In genomic region chr3:3178498-3179328, GRCh38 we compare ENCODE assay signal across 8 cellular contexts. TPM values are rescaled to one million over a fixed set of nuclear protein-coding genes. Genes with fewer than 3 reads are reported as not detected.
DNase-seq lines count a peak whose midpoint lies in the region; ATAC-seq and TF ChIP-seq lines count a peak whose summit lies in the region.

No MANE protein-coding gene starts in this region.

- intact Hi-C loops in CD4-positive, alpha-beta T cell (cut with DNase I, micrococcal nuclease): loop anchor here (1.0 to 10.0 kb wide), 8 partner anchors 7 to 1316 kb away; partner anchors contain the start of genes ITPR1 (in 1 of the 2), SETMAR (in 1 of the 2) and TRNT1 (in 1 of the 2)
- intact Hi-C loops in lower leg skin (cut with DNase I; ENCODE audit: low total_unique reads): no loop called here

- peak overlapping the region; percentile 96 for H3K4me3 ChIP-seq in lower leg skin (ENCODE audit: low read depth, poor library complexity, severe bottlenecking)
- H3K4me3 ChIP-seq in urinary bladder (ENCODE audit: low read depth, low read length): peak overlapping the region; percentile 84

- H3K4me1 ChIP-seq in urinary bladder (ENCODE audit: insufficient read depth): peaks cover 2% of the 10 kb centered on the region

- no peaks in the 10 kb centered on the region for H3K27me3 Mint-ChIP-seq in CD4-positive, alpha-beta T cell
- peaks cover 3% of the 10 kb centered on the region for H3K27me3 Mint-ChIP-seq in activated naive CD8-positive, alpha-beta T cell treated with anti-CD3 and anti-CD28 coated beads, Interleukin-2, amount 10 ng/mL, durations not matched to agents 7 days and 5 days

- TF ChIP-seq POLR2A in lower leg skin (IDR thresholded peaks at IDR 0.05): no peak

- peaks cover 52% of the 10 kb centered on the region for H3K36me3 Mint-ChIP-seq in CD4-positive, alpha-beta T cell (ENCODE audit: low read depth)
- peaks cover 10% of the 10 kb centered on the region for H3K36me3 Mint-ChIP-seq in activated naive CD8-positive, alpha-beta T cell treated with anti-CD3 and anti-CD28 coated beads, Interleukin-2, amount 10 ng/mL, durations not matched to agents 7 days and 5 days

- POLR2A ChIA-PET in CD4-positive, alpha-beta T cell (lab: Charles Lee): interaction anchor here (0.6 to 2.2 kb wide), 10 partner anchors 11 to 1125 kb away, joined by 3 to 11 read pairs (median 3); no protein-coding TSS in a partner anchor
- POLR2A ChIA-PET in activated naive CD8-positive, alpha-beta T cell treated with anti-CD3 and anti-CD28 coated beads, Interleukin-2, amount 10 ng/mL, durations not matched to agents 7 days and 5 days (lab: Charles Lee): interaction anchor here (1.0 kb wide), 1 partner anchor 19 kb away, joined by 3 read pairs; no protein-coding TSS in a partner anchor

- H3K36me3 ChIP-seq in urinary bladder (ENCODE audit: insufficient read depth): no peaks in the 10 kb centered on the region

- no peak for DNase-seq in CD4-positive, alpha-beta T cell
- DNase-seq in activated naive CD8-positive, alpha-beta T cell treated with anti-CD3 and anti-CD28 coated beads, Interleukin-2, amount 10 ng/mL, durations not matched to agents 7 days and 5 days: no peak
- no peak for DNase-seq in lower leg skin (ENCODE audit: low spot score in 2 of 2)
- no peak for DNase-seq in activated effector memory CD4-positive, alpha-beta T cell treated with Interleukin-2 at 50 U/mL for 16 hours
- DNase-seq in NCI-H2029 treated with DMSO at 0.1 percent for 48 hours (lab: John Stamatoyannopoulos, UW): no peak
- DNase-seq in activated CD8-positive, alpha-beta memory T cell treated with anti-CD3 and anti-CD28 coated beads, Interleukin-2, amount 50 U/mL, for 48 hours: no peak

- peak overlapping the region; percentile 92 for H3K4me3 Mint-ChIP-seq in CD4-positive, alpha-beta T cell
- peak overlapping the region; percentile 88 for H3K4me3 Mint-ChIP-seq in activated naive CD8-positive, alpha-beta T cell treated with anti-CD3 and anti-CD28 coated beads, Interleukin-2, amount 10 ng/mL, durations not matched to agents 7 days and 5 days

- ATAC-seq in CD4-positive, alpha-beta T cell (ENCODE audit: poor library complexity): peak; percentile 6
- peak; percentile 1 for ATAC-seq in HG02642 (IDR thresholded peaks at IDR 0.05; ENCODE audit: poor library complexity, unreplicated experiment)
- ATAC-seq in activated naive CD8-positive, alpha-beta T cell treated with anti-CD3 and anti-CD28 coated beads, Interleukin-2, amount 10 ng/mL, durations not matched to agents 7 days and 5 days (ENCODE audit: low read depth): peak; percentile 1

- H3K9me3 ChIP-seq in CD4-positive, alpha-beta T cell (ENCODE audit: control insufficient read depth, low read length): no peaks in the 10 kb centered on the region

- H3K4me1 Mint-ChIP-seq in CD4-positive, alpha-beta T cell (ENCODE audit: low read depth): peaks cover 51% of the 10 kb centered on the region
- H3K4me1 Mint-ChIP-seq in activated naive CD8-positive, alpha-beta T cell treated with anti-CD3 and anti-CD28 coated beads, Interleukin-2, amount 10 ng/mL, durations not matched to agents 7 days and 5 days: peaks cover 27% of the 10 kb centered on the region

- CTCF ChIA-PET in CD4-positive, alpha-beta T cell (lab: Charles Lee): interaction anchor here (0.7 to 1.6 kb wide), 5 partner anchors 10 to 68 kb away, joined by 3 to 5 read pairs (median 3); no protein-coding TSS in a partner anchor

- TF ChIP-seq CTCF in CD4-positive, alpha-beta T cell (IDR thresholded peaks at IDR 0.05): no peak
- no peak for TF ChIP-seq CTCF in lower leg skin (IDR thresholded peaks at IDR 0.05)

- peak overlapping the region; percentile 94 for H3K27ac ChIP-seq in CD4-positive, alpha-beta T cell (ENCODE audit: low read depth, low read length)
- H3K27ac ChIP-seq in urinary bladder (ENCODE audit: low read depth): no peak overlapping the region

- WGBS in lower leg skin, 2 donors: 12 to 16% methylated on average over 16 of the region's 16 CpGs
- 21% methylated on average over 16 of the region's 16 CpGs for WGBS in urinary bladder

- peak overlapping the region; percentile 92 for H3K27ac Mint-ChIP-seq in CD4-positive, alpha-beta T cell
- H3K27ac Mint-ChIP-seq in activated naive CD8-positive, alpha-beta T cell treated with anti-CD3 and anti-CD28 coated beads, Interleukin-2, amount 10 ng/mL, durations not matched to agents 7 days and 5 days: peak overlapping the region; percentile 86

- no peaks in the 10 kb centered on the region for H3K9me3 Mint-ChIP-seq in CD4-positive, alpha-beta T cell
- H3K9me3 Mint-ChIP-seq in activated naive CD8-positive, alpha-beta T cell treated with anti-CD3 and anti-CD28 coated beads, Interleukin-2, amount 10 ng/mL, durations not matched to agents 7 days and 5 days: no peaks in the 10 kb centered on the region

- H3K27me3 ChIP-seq in CD4-positive, alpha-beta T cell (ENCODE audit: control insufficient read depth, insufficient read depth, low read length): no peaks in the 10 kb centered on the region

RNA-seq across cellular contexts. Expression of gene CRBN, which starts 0.8 kb away (rescaled TPM):
- 100 to 1,000 TPM; 144 to 148 TPM for total RNA-seq in CD4-positive, alpha-beta T cell
- 10 to 100 TPM; 73.0 to 75.6 TPM for total RNA-seq in activated naive CD8-positive, alpha-beta T cell treated with anti-CD3 and anti-CD28 coated beads, Interleukin-2, amount 10 ng/mL, durations not matched to agents 7 days and 5 days
- total RNA-seq in lower leg skin: 10 to 100 TPM; 46.2 to 87.2 (median 56.5) TPM
- total RNA-seq in urinary bladder: 154 TPM
- 36.7 TPM for polyA plus RNA-seq in urinary bladder

RNA-seq across cellular contexts. Expression of gene TRNT1, which starts 52.0 kb away (rescaled TPM):
- 10 to 100 TPM; 25.8 to 30.7 TPM for total RNA-seq in CD4-positive, alpha-beta T cell
- total RNA-seq in activated naive CD8-positive, alpha-beta T cell treated with anti-CD3 and anti-CD28 coated beads, Interleukin-2, amount 10 ng/mL, durations not matched to agents 7 days and 5 days: 10 to 100 TPM; 33.9 to 35.9 TPM
- total RNA-seq in lower leg skin (10 to 100 TPM in 1 of 4 donors, 1 to 10 TPM in 3; 5.9 to 14.5 (median 7.8) TPM), urinary bladder (51.4 TPM)
- 11.4 TPM for polyA plus RNA-seq in urinary bladder
